8 cellular contexts compared by ENCODE assay signal in genomic region chr4:38674206-38675144, GRCh38.
A peak's percentile ranks its signal among the peaks of the same experiment; 100 is the strongest.
DNase-seq lines count a peak whose midpoint lies in the region; ATAC-seq lines count a peak whose summit lies in the region.

No MANE protein-coding gene starts in this region.

- no peaks in the 10 kb centered on the region for H3K9me3 Mint-ChIP-seq in activated naive CD8-positive, alpha-beta T cell (ENCODE audit: low read depth)

- peaks cover 94% of the 10 kb centered on the region for H3K4me1 Mint-ChIP-seq in activated naive CD8-positive, alpha-beta T cell (ENCODE audit: low read depth)

- peak overlapping the region; percentile 56 for H3K27ac ChIP-seq in substantia nigra (ENCODE audit: low read depth, low read length, poor library complexity, severe bottlenecking)

- DNase-seq in NCI-H82 (lab: John Stamatoyannopoulos, UW) (peak; percentile 4), NCI-H82 treated with DMSO at 0.1 percent for 48 hours (lab: John Stamatoyannopoulos, UW; ENCODE audit: unreplicated experiment) (no peak), kidney glomerular epithelial cell (lab: John Stamatoyannopoulos, UW) (peak; percentile 67), substantia nigra (lab: John Stamatoyannopoulos, UW) (no peak)

- peaks cover 4% of the 10 kb centered on the region for H3K36me3 Mint-ChIP-seq in activated naive CD8-positive, alpha-beta T cell

- H3K27ac Mint-ChIP-seq in activated naive CD8-positive, alpha-beta T cell = peak overlapping the region; percentile 83

- no peaks in the 10 kb centered on the region for H3K27me3 Mint-ChIP-seq in activated naive CD8-positive, alpha-beta T cell

- ATAC-seq in GM21825 (IDR thresholded peaks at IDR 0.05; ENCODE audit: unreplicated experiment) = no peak
- ATAC-seq in HG03571 (IDR thresholded peaks at IDR 0.05; ENCODE audit: unreplicated experiment) = no peak
- no peak for ATAC-seq in GM21528 (IDR thresholded peaks at IDR 0.05; ENCODE audit: low FRiP score, unreplicated experiment)

- H3K4me3 Mint-ChIP-seq in activated naive CD8-positive, alpha-beta T cell = peak overlapping the region; percentile 68

Comparison
In these comparisons a context has a peak if more than half of its experiments do, and no peak if none do; other contexts are left out.
1. DNase-seq: peak in NCI-H82 (single experiment) and kidney glomerular epithelial cell (single experiment); none in NCI-H82 treated with DMSO at 0.1 percent for 48 hours (single experiment) and substantia nigra (0 of 49).